ENCODE assay signal across 2 cellular contexts in the genomic region with DNA sequence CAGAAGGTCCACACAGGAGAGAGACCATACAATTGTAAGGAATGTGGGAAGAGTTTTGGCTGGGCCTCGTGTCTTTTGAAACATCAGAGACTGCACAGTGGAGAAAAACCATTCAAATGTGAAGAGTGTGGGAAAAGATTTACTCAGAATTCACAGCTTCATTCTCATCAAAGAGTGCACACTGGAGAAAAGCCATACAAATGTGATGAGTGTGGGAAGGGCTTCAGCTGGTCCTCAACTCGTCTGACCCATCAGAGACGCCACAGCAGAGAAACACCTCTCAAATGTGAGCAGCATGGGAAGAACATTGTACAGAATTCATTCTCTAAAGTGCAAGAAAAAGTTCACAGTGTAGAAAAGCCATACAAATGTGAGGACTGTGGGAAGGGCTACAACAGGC.
TF ChIP-seq lines count a peak whose summit lies in the region.

No MANE protein-coding gene starts in this region.

TF ChIP-seq in liver, 16 proteins besides CTCF, POLR2A, EP300 and RAD21:
- TF ChIP-seq SP1 (IDR thresholded peaks at IDR 0.05) = no peak
- TF ChIP-seq FOXA2 (IDR thresholded peaks at IDR 0.05) = no peak
- TF ChIP-seq REST (IDR thresholded peaks at IDR 0.05) = no peak
- TF ChIP-seq FOXA1 (IDR thresholded peaks at IDR 0.05) = no peak
- TF ChIP-seq, protein P1, sequence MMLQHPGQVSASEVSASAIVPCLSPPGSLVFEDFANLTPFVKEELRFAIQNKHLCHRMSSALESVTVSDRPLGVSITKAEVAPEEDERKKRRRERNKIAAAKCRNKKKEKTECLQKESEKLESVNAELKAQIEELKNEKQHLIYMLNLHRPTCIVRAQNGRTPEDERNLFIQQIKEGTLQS (IDR thresholded peaks at IDR 0.05) = no peak
- TF ChIP-seq EGR1 (IDR thresholded peaks at IDR 0.05; ENCODE audit: low read depth in 2 of 2) = no peak
- TF ChIP-seq ZBTB33 (IDR thresholded peaks at IDR 0.05) = no peak
- TF ChIP-seq TAF1 (conservative IDR thresholded peaks at IDR 0.05) = no peak
- no peak for TF ChIP-seq JUND (IDR thresholded peaks at IDR 0.05)
- TF ChIP-seq HNF4G (IDR thresholded peaks at IDR 0.05) = no peak
- no peak for TF ChIP-seq YY1 (IDR thresholded peaks at IDR 0.05)
- no peak for TF ChIP-seq MAX (IDR thresholded peaks at IDR 0.05)
- TF ChIP-seq RXRA (IDR thresholded peaks at IDR 0.05) = no peak
- no peak for TF ChIP-seq GABPA (IDR thresholded peaks at IDR 0.05 in 1 of 2, conservative IDR thresholded peaks at IDR 0.05 in 1 of 2)
- TF ChIP-seq NR2F2 (IDR thresholded peaks at IDR 0.05) = no peak
- TF ChIP-seq HNF4A (conservative IDR thresholded peaks at IDR 0.05) = no peak

TF ChIP-seq in HepG2, 621 proteins besides CTCF, POLR2A, EP300 and RAD21:
- TF ChIP-seq SOX5 (CRISPR knock-in tag; IDR thresholded peaks at IDR 0.05; ENCODE audit: borderline replicate concordance) = no peak
- no peak for TF ChIP-seq RCOR2 (CRISPR knock-in tag; IDR thresholded peaks at IDR 0.05)
- no peak for TF ChIP-seq ZNF136 (CRISPR knock-in tag; IDR thresholded peaks at IDR 0.05; ENCODE audit: low read depth)
- no peak for TF ChIP-seq ZNF609 (CRISPR knock-in tag; IDR thresholded peaks at IDR 0.05; ENCODE audit: borderline replicate concordance)
- no peak for TF ChIP-seq CCDC6 (CRISPR knock-in tag; IDR thresholded peaks at IDR 0.05)
- TF ChIP-seq, protein P2, sequence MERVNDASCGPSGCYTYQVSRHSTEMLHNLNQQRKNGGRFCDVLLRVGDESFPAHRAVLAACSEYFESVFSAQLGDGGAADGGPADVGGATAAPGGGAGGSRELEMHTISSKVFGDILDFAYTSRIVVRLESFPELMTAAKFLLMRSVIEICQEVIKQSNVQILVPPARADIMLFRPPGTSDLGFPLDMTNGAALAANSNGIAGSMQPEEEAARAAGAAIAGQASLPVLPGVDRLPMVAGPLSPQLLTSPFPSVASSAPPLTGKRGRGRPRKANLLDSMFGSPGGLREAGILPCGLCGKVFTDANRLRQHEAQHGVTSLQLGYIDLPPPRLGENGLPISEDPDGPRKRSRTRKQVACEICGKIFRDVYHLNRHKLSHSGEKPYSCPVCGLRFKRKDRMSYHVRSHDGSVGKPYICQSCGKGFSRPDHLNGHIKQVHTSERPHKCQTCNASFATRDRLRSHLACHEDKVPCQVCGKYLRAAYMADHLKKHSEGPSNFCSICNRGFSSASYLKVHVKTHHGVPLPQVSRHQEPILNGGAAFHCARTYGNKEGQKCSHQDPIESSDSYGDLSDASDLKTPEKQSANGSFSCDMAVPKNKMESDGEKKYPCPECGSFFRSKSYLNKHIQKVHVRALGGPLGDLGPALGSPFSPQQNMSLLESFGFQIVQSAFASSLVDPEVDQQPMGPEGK (CRISPR knock-in tag; IDR thresholded peaks at IDR 0.05) = no peak
- no peak for TF ChIP-seq RFX1 (IDR thresholded peaks at IDR 0.05)
- TF ChIP-seq, protein P3, sequence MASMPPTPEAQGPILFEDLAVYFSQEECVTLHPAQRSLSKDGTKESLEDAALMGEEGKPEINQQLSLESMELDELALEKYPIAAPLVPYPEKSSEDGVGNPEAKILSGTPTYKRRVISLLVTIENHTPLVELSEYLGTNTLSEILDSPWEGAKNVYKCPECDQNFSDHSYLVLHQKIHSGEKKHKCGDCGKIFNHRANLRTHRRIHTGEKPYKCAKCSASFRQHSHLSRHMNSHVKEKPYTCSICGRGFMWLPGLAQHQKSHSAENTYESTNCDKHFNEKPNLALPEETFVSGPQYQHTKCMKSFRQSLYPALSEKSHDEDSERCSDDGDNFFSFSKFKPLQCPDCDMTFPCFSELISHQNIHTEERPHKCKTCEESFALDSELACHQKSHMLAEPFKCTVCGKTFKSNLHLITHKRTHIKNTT (CRISPR knock-in tag; IDR thresholded peaks at IDR 0.05) = no peak
- no peak for TF ChIP-seq THAP11 (CRISPR knock-in tag; IDR thresholded peaks at IDR 0.05)
- TF ChIP-seq ZBTB2 (CRISPR knock-in tag; IDR thresholded peaks at IDR 0.05; ENCODE audit: low read depth) = no peak
- no peak for TF ChIP-seq JDP2 (CRISPR knock-in tag; IDR thresholded peaks at IDR 0.05; ENCODE audit: borderline replicate concordance)
- TF ChIP-seq DR1 (CRISPR knock-in tag; IDR thresholded peaks at IDR 0.05) = no peak
- no peak for TF ChIP-seq ATF2 (CRISPR knock-in tag; IDR thresholded peaks at IDR 0.05)
- TF ChIP-seq KDM3A (CRISPR knock-in tag; IDR thresholded peaks at IDR 0.05; ENCODE audit: low read depth) = no peak
- no peak for TF ChIP-seq HNF4A (CRISPR knock-in tag; IDR thresholded peaks at IDR 0.05)
- no peak for TF ChIP-seq SNRNP70 (IDR thresholded peaks at IDR 0.05; ENCODE audit: low read depth, low read length)
- no peak for TF ChIP-seq NFAT5 (CRISPR knock-in tag; IDR thresholded peaks at IDR 0.05)
- no peak for TF ChIP-seq PTBP1 (IDR thresholded peaks at IDR 0.05; ENCODE audit: low read depth, low read length, poor library complexity, severe bottlenecking)
